2 cellular contexts compared by ENCODE assay signal in genomic region chr17:44672479-44673093, GRCh38.
TF ChIP-seq lines count a peak whose summit lies in the region.

No MANE protein-coding gene starts in this region.

TF ChIP-seq in Ishikawa, 13 proteins besides CTCF, POLR2A, EP300 and RAD21:
- no peak for TF ChIP-seq NFIC (IDR thresholded peaks at IDR 0.05)
- TF ChIP-seq TEAD4 (IDR thresholded peaks at IDR 0.05), result no peak
- TF ChIP-seq REST (IDR thresholded peaks at IDR 0.05; ENCODE audit: low read depth), result no peak
- no peak for TF ChIP-seq ZBTB7A (IDR thresholded peaks at IDR 0.05; ENCODE audit: low read depth)
- no peak for TF ChIP-seq FOXM1 (IDR thresholded peaks at IDR 0.05; ENCODE audit: borderline replicate concordance, low read depth)
- TF ChIP-seq YY1 (IDR thresholded peaks at IDR 0.05; ENCODE audit: low read depth), result no peak
- TF ChIP-seq CEBPB (IDR thresholded peaks at IDR 0.05), result no peak
- TF ChIP-seq TAF1 (IDR thresholded peaks at IDR 0.05; ENCODE audit: low read depth), result no peak
- TF ChIP-seq, protein P1, sequence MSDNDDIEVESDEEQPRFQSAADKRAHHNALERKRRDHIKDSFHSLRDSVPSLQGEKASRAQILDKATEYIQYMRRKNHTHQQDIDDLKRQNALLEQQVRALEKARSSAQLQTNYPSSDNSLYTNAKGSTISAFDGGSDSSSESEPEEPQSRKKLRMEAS (IDR thresholded peaks at IDR 0.05), result no peak
- TF ChIP-seq EGR1 (IDR thresholded peaks at IDR 0.05), result no peak
- TF ChIP-seq CREB1 (IDR thresholded peaks at IDR 0.05; ENCODE audit: low read depth), result no peak
- TF ChIP-seq, protein P2, sequence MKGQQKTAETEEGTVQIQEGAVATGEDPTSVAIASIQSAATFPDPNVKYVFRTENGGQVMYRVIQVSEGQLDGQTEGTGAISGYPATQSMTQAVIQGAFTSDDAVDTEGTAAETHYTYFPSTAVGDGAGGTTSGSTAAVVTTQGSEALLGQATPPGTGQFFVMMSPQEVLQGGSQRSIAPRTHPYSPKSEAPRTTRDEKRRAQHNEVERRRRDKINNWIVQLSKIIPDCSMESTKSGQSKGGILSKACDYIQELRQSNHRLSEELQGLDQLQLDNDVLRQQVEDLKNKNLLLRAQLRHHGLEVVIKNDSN (IDR thresholded peaks at IDR 0.05), result no peak
- no peak for TF ChIP-seq TCF12 (IDR thresholded peaks at IDR 0.05; ENCODE audit: low read depth)

TF ChIP-seq in HepG2, 621 proteins besides CTCF, POLR2A, EP300 and RAD21:
- TF ChIP-seq SETDB1 (CRISPR knock-in tag; IDR thresholded peaks at IDR 0.05; ENCODE audit: borderline replicate concordance), result no peak
- peak; percentile 54 for TF ChIP-seq CEBPG (CRISPR knock-in tag; IDR thresholded peaks at IDR 0.05)
- TF ChIP-seq ZFP90 (CRISPR knock-in tag; IDR thresholded peaks at IDR 0.05; ENCODE audit: borderline replicate concordance), result no peak
- TF ChIP-seq, protein P3, sequence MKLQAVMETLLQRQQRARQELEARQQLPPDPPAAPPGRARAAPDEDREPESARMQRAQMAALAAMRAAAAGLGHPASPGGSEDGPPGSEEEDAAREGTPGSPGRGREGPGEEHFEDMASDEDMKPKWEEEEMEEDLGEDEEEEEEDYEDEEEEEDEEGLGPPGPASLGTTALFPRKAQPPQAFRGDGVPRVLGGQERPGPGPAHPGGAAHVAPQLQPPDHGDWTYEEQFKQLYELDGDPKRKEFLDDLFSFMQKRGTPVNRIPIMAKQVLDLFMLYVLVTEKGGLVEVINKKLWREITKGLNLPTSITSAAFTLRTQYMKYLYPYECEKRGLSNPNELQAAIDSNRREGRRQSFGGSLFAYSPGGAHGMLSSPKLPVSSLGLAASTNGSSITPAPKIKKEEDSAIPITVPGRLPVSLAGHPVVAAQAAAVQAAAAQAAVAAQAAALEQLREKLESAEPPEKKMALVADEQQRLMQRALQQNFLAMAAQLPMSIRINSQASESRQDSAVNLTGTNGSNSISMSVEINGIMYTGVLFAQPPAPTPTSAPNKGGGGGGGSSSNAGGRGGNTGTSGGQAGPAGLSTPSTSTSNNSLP (IDR thresholded peaks at IDR 0.05; ENCODE audit: low read depth, low read length), result 0 out of 2 replicates have a peak, but pooled peaks have one; percentile 41
- peak; percentile 58 for TF ChIP-seq STAG1 (CRISPR knock-in tag; IDR thresholded peaks at IDR 0.05)
- no peak for TF ChIP-seq ZBTB14 (CRISPR knock-in tag; IDR thresholded peaks at IDR 0.05)
- TF ChIP-seq SMC3 (IDR thresholded peaks at IDR 0.05; ENCODE audit: low read length), result peak; percentile 56
- TF ChIP-seq NFE2L1 (CRISPR knock-in tag; IDR thresholded peaks at IDR 0.05; ENCODE audit: borderline replicate concordance), result no peak
- no peak for TF ChIP-seq MED8 (CRISPR knock-in tag; IDR thresholded peaks at IDR 0.05; ENCODE audit: insufficient replicate concordance)
- no peak for TF ChIP-seq SIN3B (IDR thresholded peaks at IDR 0.05; ENCODE audit: low read length)
- 0 out of 2 replicates have a peak, but pooled peaks have one; percentile 10 for TF ChIP-seq CEBPB (IDR thresholded peaks at IDR 0.05; ENCODE audit: borderline replicate concordance, low read depth, low read length)
- TF ChIP-seq, protein P4, sequence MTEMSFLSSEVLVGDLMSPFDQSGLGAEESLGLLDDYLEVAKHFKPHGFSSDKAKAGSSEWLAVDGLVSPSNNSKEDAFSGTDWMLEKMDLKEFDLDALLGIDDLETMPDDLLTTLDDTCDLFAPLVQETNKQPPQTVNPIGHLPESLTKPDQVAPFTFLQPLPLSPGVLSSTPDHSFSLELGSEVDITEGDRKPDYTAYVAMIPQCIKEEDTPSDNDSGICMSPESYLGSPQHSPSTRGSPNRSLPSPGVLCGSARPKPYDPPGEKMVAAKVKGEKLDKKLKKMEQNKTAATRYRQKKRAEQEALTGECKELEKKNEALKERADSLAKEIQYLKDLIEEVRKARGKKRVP (CRISPR knock-in tag; IDR thresholded peaks at IDR 0.05), result peak in 1 of 2 experiments; percentile 59; a peak in 1 of 4 replicates
TF ChIP-seq in HepG2: peak in this region for 6.
